Comparison of ENCODE assay signal across 19 cellular contexts in genomic region chr10:131231965-131232541, GRCh38.
"Had no signal": no experiment of that assay in that cellular context is flagged by ENCODE, and none has a peak within 500 bp of the region (broad histone marks: within the 10 kb centered on the region; RNA-seq: fewer than 3 reads in every experiment).

No MANE protein-coding gene starts in this region.

- H3K9me3 Mint-ChIP-seq: activated naive CD4-positive, alpha-beta T cell treated with anti-CD3 and anti-CD28 coated beads, Interleukin-2, amount 50 U/mL, for 24 hours; activated T-cell treated with anti-CD3 and anti-CD28 coated beads, Interleukin-2, amount 50 U/mL, for 24 hours; effector memory CD8-positive, alpha-beta T cell had no signal

- H3K27me3 Mint-ChIP-seq: activated CD8-positive, alpha-beta memory T cell treated with anti-CD3 and anti-CD28 coated beads, Interleukin-2, amount 10 ng/mL, durations not matched to agents 7 days and 5 days; activated naive CD4-positive, alpha-beta T cell treated with anti-CD3 and anti-CD28 coated beads, Interleukin-2, amount 50 U/mL, for 24 hours; activated T-cell treated with anti-CD3 and anti-CD28 coated beads, Interleukin-2, amount 50 U/mL, for 24 hours; effector memory CD8-positive, alpha-beta T cell had no signal

- DNase-seq: activated CD4-positive, alpha-beta T cell treated with anti-CD3 and anti-CD28 coated beads, Interleukin-2, amount 50 U/mL, for 4 hours; activated CD4-positive, CD25-positive, alpha-beta regulatory T cell treated with anti-CD3 and anti-CD28 coated beads, Interleukin-2, amount 50 U/mL, for 72 hours; activated CD8-positive, alpha-beta memory T cell treated with anti-CD3 and anti-CD28 coated beads, Interleukin-2, amount 10 ng/mL, durations not matched to agents 7 days and 5 days; activated effector memory CD4-positive, alpha-beta T cell treated with Interleukin-2 at 50 U/mL for 16 hours; activated T-cell treated with anti-CD3 and anti-CD28 coated beads, Interleukin-2, amount 50 U/mL, for 24 hours; central memory CD4-positive, alpha-beta T cell; effector memory CD8-positive, alpha-beta T cell; left ventricle myocardium inferior; mesenchymal stem cell; stimulated activated CD4-positive, alpha-beta T cell treated with anti-CD3 and anti-CD28 coated beads, Interleukin-2, amount 100 ng/mL, for 24 hours; stimulated activated naive CD4-positive, alpha-beta T cell treated with Interleukin-2 at 50 U/mL for 16 hours; trophoblast cell had no signal

- H3K27ac Mint-ChIP-seq: activated CD8-positive, alpha-beta memory T cell treated with anti-CD3 and anti-CD28 coated beads, Interleukin-2, amount 10 ng/mL, durations not matched to agents 7 days and 5 days; activated naive CD4-positive, alpha-beta T cell treated with anti-CD3 and anti-CD28 coated beads, Interleukin-2, amount 50 U/mL, for 24 hours; activated T-cell treated with anti-CD3 and anti-CD28 coated beads, Interleukin-2, amount 50 U/mL, for 24 hours; effector memory CD8-positive, alpha-beta T cell; nephron had no signal

- H3K4me1 Mint-ChIP-seq: activated CD8-positive, alpha-beta memory T cell treated with anti-CD3 and anti-CD28 coated beads, Interleukin-2, amount 10 ng/mL, durations not matched to agents 7 days and 5 days; activated naive CD4-positive, alpha-beta T cell treated with anti-CD3 and anti-CD28 coated beads, Interleukin-2, amount 50 U/mL, for 24 hours had no signal

- H3K27me3 ChIP-seq: right lobe of liver had no signal

- H3K9me3 ChIP-seq: psoas muscle, right lobe of liver had no signal

- H3K36me3 Mint-ChIP-seq: activated CD8-positive, alpha-beta memory T cell treated with anti-CD3 and anti-CD28 coated beads, Interleukin-2, amount 10 ng/mL, durations not matched to agents 7 days and 5 days; activated naive CD4-positive, alpha-beta T cell treated with anti-CD3 and anti-CD28 coated beads, Interleukin-2, amount 50 U/mL, for 24 hours had no signal

- FAIRE-seq: keratinocyte had no signal

- ATAC-seq: activated CD8-positive, alpha-beta memory T cell treated with anti-CD3 and anti-CD28 coated beads, Interleukin-2, amount 10 ng/mL, durations not matched to agents 7 days and 5 days; effector memory CD8-positive, alpha-beta T cell; gastroesophageal sphincter; psoas muscle had no signal

- H3K27ac ChIP-seq: epithelial cell of prostate, gastroesophageal sphincter, left ventricle myocardium inferior, psoas muscle, right lobe of liver had no signal

- H3K4me1 ChIP-seq: gastroesophageal sphincter, left ventricle myocardium inferior, psoas muscle, right lobe of liver had no signal

- H3K4me3 Mint-ChIP-seq: activated CD8-positive, alpha-beta memory T cell treated with anti-CD3 and anti-CD28 coated beads, Interleukin-2, amount 10 ng/mL, durations not matched to agents 7 days and 5 days; activated naive CD4-positive, alpha-beta T cell treated with anti-CD3 and anti-CD28 coated beads, Interleukin-2, amount 50 U/mL, for 24 hours; activated T-cell treated with anti-CD3 and anti-CD28 coated beads, Interleukin-2, amount 50 U/mL, for 24 hours; effector memory CD8-positive, alpha-beta T cell; nephron had no signal
